26 cellular contexts compared by ENCODE assay signal in genomic region chr17:50467114-50467854, GRCh38. TPM values are rescaled to one million over a fixed set of nuclear protein-coding genes. Genes with fewer than 3 reads are reported as not detected.
A peak's percentile ranks its signal among the peaks of the same experiment; 100 is the strongest.
DNase-seq lines count a peak whose midpoint lies in the region; ATAC-seq and TF ChIP-seq lines count a peak whose summit lies in the region.
"Had no signal": no experiment of that assay in that cellular context is flagged by ENCODE, and none has a peak within 500 bp of the region (broad histone marks: within the 10 kb centered on the region; RNA-seq: fewer than 3 reads in every experiment).

No MANE protein-coding gene starts in this region.

- H3K4me3 ChIP-seq in left lung (no peak overlapping the region), sigmoid colon (no peak overlapping the region), brain microvascular endothelial cell (ENCODE audit: low read depth, low read length) (no peak overlapping the region)
- H3K4me3 ChIP-seq: hepatocyte, lower lobe of right lung, vagina had no signal

- TF ChIP-seq CTCF in C4-2B (conservative IDR thresholded peaks at IDR 0.05) (no peak), left lung (IDR thresholded peaks at IDR 0.05) (no peak), sigmoid colon (IDR thresholded peaks at IDR 0.05) (no peak), brain microvascular endothelial cell (IDR thresholded peaks at IDR 0.05; ENCODE audit: low read depth, low read length, missing control alignments) (no peak)

- H3K36me3 ChIP-seq in left lung (peaks cover 0 to 19% of the 10 kb centered on the region in 2 donors), sigmoid colon (no peaks in the 10 kb centered on the region), brain microvascular endothelial cell (replicated peaks) (no peaks in the 10 kb centered on the region)

- H3K27me3 ChIP-seq in left lung (peaks cover 12 to 29% of the 10 kb centered on the region in 2 donors), sigmoid colon (peaks cover 16 to 36% (median 25%) of the 10 kb centered on the region in 3 donors), brain microvascular endothelial cell (replicated peaks) (peaks cover 21% of the 10 kb centered on the region)
- H3K27me3 ChIP-seq: hepatocyte, vagina had no signal

- in situ Hi-C loops in brain microvascular endothelial cell (cut with HindIII; ENCODE audit: low pct_ligation_motif_present, low sequenced_read_pairs), result no loop called here

- H3K4me1 ChIP-seq in left lung, result peaks cover 0 to 14% of the 10 kb centered on the region in 2 donors
- peaks cover 0 to 18% (median 14%) of the 10 kb centered on the region in 4 donors for H3K4me1 ChIP-seq in sigmoid colon

- H3K27ac ChIP-seq in C4-2B (peak overlapping the region; percentile 46), left lung (no peak overlapping the region), sigmoid colon (no peak overlapping the region), brain microvascular endothelial cell (no peak overlapping the region)
- H3K27ac ChIP-seq: hepatocyte, lower lobe of right lung, vagina had no signal

- no peak for TF ChIP-seq EP300 in sigmoid colon (IDR thresholded peaks at IDR 0.05)

- WGBS in sigmoid colon, 2 donors, result 70 to 82% methylated on average over 7 of the region's 7 CpGs

- intact Hi-C loops in left lung (cut with DNase I), result no loop called here
- intact Hi-C loops in sigmoid colon (cut with DNase I), result no loop called here
- intact Hi-C loops in Right ventricle myocardium inferior (cut with DNase I), result no loop called here

- no peaks in the 10 kb centered on the region for H3K9me3 ChIP-seq in left lung
- H3K9me3 ChIP-seq in sigmoid colon, result no peaks in the 10 kb centered on the region
- H3K9me3 ChIP-seq: lower lobe of right lung, vagina had no signal

- DNase-seq in NCI-H69 (lab: John Stamatoyannopoulos, UW) (peak; percentile 37), left lung (peak; percentile 15 to 24), sigmoid colon (peak; percentile 40), brain microvascular endothelial cell (no peak), Right ventricle myocardium inferior (ENCODE audit: missing footprints) (no peak)
- DNase-seq: activated CD4-positive, alpha-beta T cell treated with anti-CD3 and anti-CD28 coated beads for 4 hours; CD4-positive, CD25-positive, alpha-beta regulatory T cell; DMS53; foreskin fibroblast; GOT3; KBM-7; lower lobe of right lung; naive thymus-derived CD4-positive, alpha-beta T cell; NCI-H1694 treated with DMSO at 0.1 percent for 48 hours; NCI-H526 treated with DMSO at 0.1 percent for 48 hours; stimulated activated CD4-positive, alpha-beta T cell treated with anti-CD3 and anti-CD28 coated beads, Interleukin-2, amount 100 ng/mL, for 48 hours had no signal

- no peak for ATAC-seq in left lung
- ATAC-seq in activated CD4-positive, CD25-positive, alpha-beta regulatory T cell treated with anti-CD3 and anti-CD28 coated beads, Interleukin-2, amount 50 U/mL, for 24 hours, result no peak
- no peak for ATAC-seq in Right ventricle myocardium inferior
- ATAC-seq in GM21737 (IDR thresholded peaks at IDR 0.05; ENCODE audit: unreplicated experiment), result no peak
- ATAC-seq: naive thymus-derived CD4-positive, alpha-beta T cell had no signal

- no peak for TF ChIP-seq POLR2A in sigmoid colon (IDR thresholded peaks at IDR 0.05)

RNA-seq across cellular contexts. Expression of gene CHAD, which starts 1.4 kb away (rescaled TPM):
- total RNA-seq in left lung (under 1 TPM; 0.17 to 0.21 TPM), sigmoid colon (not detected), Right ventricle myocardium inferior (0.16 TPM)
- 1 to 10 TPM; 3.7 to 7.2 (median 4.4) TPM for polyA plus RNA-seq in sigmoid colon
- total RNA-seq: activated T-helper 1 cell treated with anti-CD3 and anti-CD28 coated beads, Interleukin-12 subunit alpha, Interleukin-12 subunit beta, Interleukin-2, Interleukin-4 antibody, amounts not matched to agents 30 ng/mL and 10 ng/mL and 1 ng/mL, durations not matched to agents 14 hours and 24 hours and 36 hours; bronchial epithelial cell; CD4-positive, CD25-positive, alpha-beta regulatory T cell; epithelial cell of proximal tubule; lower lobe of right lung; naive thymus-derived CD4-positive, alpha-beta T cell; progenitor cell of endocrine pancreas; vagina had no signal
- polyA plus RNA-seq: AG04450; CD4-positive, CD25-positive, alpha-beta regulatory T cell; naive thymus-derived CD4-positive, alpha-beta T cell had no signal

RNA-seq across cellular contexts. Expression of gene RSAD1, which starts 11.4 kb away (rescaled TPM):
- total RNA-seq in left lung, result 10 to 100 TPM; 28.5 to 34.8 TPM
- total RNA-seq in sigmoid colon, result 10 to 100 TPM; 18.6 to 27.4 (median 22.7) TPM
- polyA plus RNA-seq in sigmoid colon, result 10 to 100 TPM; 22.4 to 33.6 (median 25.2) TPM
- 52.7 TPM for total RNA-seq in Right ventricle myocardium inferior

RNA-seq across cellular contexts. Expression of gene MYCBPAP, which starts 41.0 kb away (rescaled TPM):
- total RNA-seq in left lung (1 to 10 TPM; 1.4 to 2.7 TPM), sigmoid colon (1 to 10 TPM in 3 of 4 donors, under 1 TPM in 1; 0.36 to 2.5 (median 1.7) TPM), Right ventricle myocardium inferior (0.81 TPM)
- 1 to 10 TPM in 1 of 3 donors, under 1 TPM in 1, not detected in 1; 0.23 to 2.1 TPM for polyA plus RNA-seq in sigmoid colon
- total RNA-seq: vagina had no signal

RNA-seq across cellular contexts. Expression of gene ACSF2, which starts 41.3 kb away (rescaled TPM):
- total RNA-seq in left lung, result 100 to 1,000 TPM in 1 of 2 donors, 10 to 100 TPM in 1; 60.9 to 148 TPM
- total RNA-seq in sigmoid colon, result 10 to 100 TPM in 2 of 4 donors, 1 to 10 TPM in 2; 8.2 to 28.5 (median 11.0) TPM
- 10 to 100 TPM; 49.9 to 61.7 (median 54.3) TPM for polyA plus RNA-seq in sigmoid colon
- total RNA-seq in Right ventricle myocardium inferior, result 22.7 TPM

Comparison
In these comparisons a context has a peak if more than half of its experiments do, and no peak if none do; other contexts are left out.
1. DNase-seq: peak in NCI-H69 (single experiment), left lung (2 of 2) and sigmoid colon (single experiment); none in brain microvascular endothelial cell (single experiment) and Right ventricle myocardium inferior (single experiment).